ENCODE assay signal across 26 cellular contexts in the genomic region with DNA sequence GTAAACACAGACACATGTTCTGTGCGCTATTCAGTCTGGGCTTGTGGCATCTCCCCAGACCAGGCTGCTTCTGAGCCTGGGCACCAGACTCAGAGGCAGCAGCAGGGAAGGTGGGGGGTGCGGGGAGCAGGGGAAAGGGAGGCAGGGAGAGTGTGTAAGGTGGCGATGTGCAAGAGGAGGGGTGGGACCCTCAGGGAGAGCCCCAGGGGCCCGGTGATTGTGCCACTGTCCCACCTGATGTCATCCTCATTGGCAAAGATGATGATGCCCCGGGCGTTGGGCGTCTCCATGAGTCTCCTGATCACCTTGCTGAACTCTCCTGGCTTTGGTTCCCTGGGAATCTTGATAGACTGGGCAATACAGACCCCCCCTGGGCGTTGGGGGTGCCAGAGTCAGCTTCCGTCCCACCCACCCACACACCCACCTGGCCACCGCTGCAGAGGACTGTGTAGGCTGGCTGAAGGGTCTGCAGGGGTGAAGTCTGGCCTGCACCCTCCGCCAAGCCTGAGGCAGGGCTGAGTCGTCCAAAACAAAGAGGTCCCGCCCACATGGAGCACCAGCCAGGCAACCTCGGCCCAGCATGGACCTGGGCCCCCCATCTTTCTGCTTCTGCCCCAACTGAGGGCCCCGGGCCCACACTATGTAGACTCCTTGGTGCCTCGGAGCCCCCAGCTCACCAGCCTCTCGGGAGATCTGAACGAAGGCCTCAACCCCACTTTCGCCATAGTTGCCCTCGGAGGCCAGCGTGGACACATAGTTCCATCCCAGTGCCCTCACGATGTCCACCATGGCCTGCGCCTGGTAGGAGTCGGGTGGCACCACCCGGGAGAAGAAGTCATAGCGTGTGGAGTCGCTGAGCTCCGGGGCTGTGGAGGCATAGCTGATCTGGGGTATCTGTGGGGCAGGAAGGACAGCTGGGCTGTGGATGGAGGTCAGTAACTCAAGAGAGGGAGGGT. TPM values are rescaled to one million over a fixed set of nuclear protein-coding genes. Genes with fewer than 3 reads are reported as not detected.
"Had no signal": no experiment of that assay in that cellular context is flagged by ENCODE, and none has a peak within 500 bp of the region (broad histone marks: within the 10 kb centered on the region; RNA-seq: fewer than 3 reads in every experiment).

No MANE protein-coding gene starts in this region.

- FAIRE-seq: K562, RCC 7860 had no signal

- H3K4me3 Mint-ChIP-seq: activated CD8-positive, alpha-beta memory T cell treated with anti-CD3 and anti-CD28 coated beads, Interleukin-2, amount 10 ng/mL, durations not matched to agents 7 days and 5 days; activated naive CD4-positive, alpha-beta T cell treated with anti-CD3 and anti-CD28 coated beads, Interleukin-2, amount 10 ng/mL, durations not matched to agents 7 days and 5 days; activated naive CD8-positive, alpha-beta T cell treated with anti-CD3 and anti-CD28 coated beads for 36 hours; activated T-cell treated with anti-CD3 and anti-CD28 coated beads, Interleukin-2, amount 50 U/mL, for 24 hours; activated T-helper 1 cell treated with anti-CD3 and anti-CD28 coated beads, Interleukin-12 subunit alpha, Interleukin-12 subunit beta, Interleukin-2, Interleukin-4 antibody, amounts not matched to agents 30 ng/mL and 10 ng/mL and 1 ng/mL, durations not matched to agents 14 hours and 24 hours and 36 hours; T-helper 1 cell treated with Interleukin-12 subunit alpha and Interleukin-12 subunit beta and Interleukin-4 antibody, amounts not matched to agents 30 μg/mL and 1 μg/mL, for 36 hours; WTC11 had no signal

- H3K36me3 Mint-ChIP-seq: activated naive CD8-positive, alpha-beta T cell treated with anti-CD3 and anti-CD28 coated beads for 36 hours had no signal

- H3K27ac ChIP-seq: brain microvascular endothelial cell, cardiac muscle cell had no signal

- H3K4me1 Mint-ChIP-seq: activated naive CD4-positive, alpha-beta T cell treated with anti-CD3 and anti-CD28 coated beads, Interleukin-2, amount 10 ng/mL, durations not matched to agents 7 days and 5 days; activated naive CD8-positive, alpha-beta T cell treated with anti-CD3 and anti-CD28 coated beads for 36 hours had no signal

- H3K27ac Mint-ChIP-seq: activated CD8-positive, alpha-beta memory T cell treated with anti-CD3 and anti-CD28 coated beads, Interleukin-2, amount 10 ng/mL, durations not matched to agents 7 days and 5 days; activated naive CD4-positive, alpha-beta T cell treated with anti-CD3 and anti-CD28 coated beads, Interleukin-2, amount 10 ng/mL, durations not matched to agents 7 days and 5 days; activated naive CD8-positive, alpha-beta T cell treated with anti-CD3 and anti-CD28 coated beads for 36 hours; activated T-cell treated with anti-CD3 and anti-CD28 coated beads, Interleukin-2, amount 50 U/mL, for 24 hours; activated T-helper 1 cell treated with anti-CD3 and anti-CD28 coated beads, Interleukin-12 subunit alpha, Interleukin-12 subunit beta, Interleukin-2, Interleukin-4 antibody, amounts not matched to agents 30 ng/mL and 10 ng/mL and 1 ng/mL, durations not matched to agents 14 hours and 24 hours and 36 hours; T-helper 1 cell treated with Interleukin-12 subunit alpha and Interleukin-12 subunit beta and Interleukin-4 antibody, amounts not matched to agents 30 μg/mL and 1 μg/mL, for 36 hours; WTC11 had no signal

- H3K36me3 ChIP-seq: brain microvascular endothelial cell, cardiac muscle cell had no signal

- DNase-seq: activated CD4-positive, alpha-beta T cell treated with anti-CD3 and anti-CD28 coated beads for 48 hours; activated CD4-positive, alpha-beta T cell treated with anti-CD3 and anti-CD28 coated beads, Interleukin-2, amount 50 U/mL, for 48 hours; activated CD4-positive, CD25-positive, alpha-beta regulatory T cell treated with anti-CD3 and anti-CD28 coated beads, Interleukin-2, amount 50 U/mL, for 72 hours; activated CD8-positive, alpha-beta memory T cell treated with anti-CD3 and anti-CD28 coated beads, Interleukin-2, amount 10 ng/mL, durations not matched to agents 7 days and 5 days; activated gamma-delta T cell treated with Interleukin-2 at 50 U/mL for 16 hours; activated naive CD4-positive, alpha-beta T cell treated with anti-CD3 and anti-CD28 coated beads, Interleukin-2, amount 10 ng/mL, durations not matched to agents 7 days and 5 days; activated naive CD8-positive, alpha-beta T cell treated with anti-CD3 and anti-CD28 coated beads for 36 hours; activated T-cell treated with anti-CD3 and anti-CD28 coated beads, Interleukin-2, amount 50 U/mL, for 24 hours; brain microvascular endothelial cell; Karpas-422; MM.1S; NCI-H1105 treated with DMSO at 0.1 percent for 48 hours; NCI-H1436 treated with DMSO at 0.1 percent for 48 hours; NCI-H187; NCI-H2081; NCI-H510A treated with DMSO at 0.1 percent for 48 hours; PC-3; SHP77 treated with DMSO at 0.1 percent for 48 hours had no signal

- H3K4me3 ChIP-seq: cardiac muscle cell, K562 had no signal

- ATAC-seq: activated CD8-positive, alpha-beta memory T cell treated with anti-CD3 and anti-CD28 coated beads, Interleukin-2, amount 10 ng/mL, durations not matched to agents 7 days and 5 days; K562; PC-3; WTC11 had no signal

RNA-seq across cellular contexts. Expression of gene GRM6, which starts 3.7 kb away (rescaled TPM):
- total RNA-seq: activated CD8-positive, alpha-beta memory T cell treated with anti-CD3 and anti-CD28 coated beads, Interleukin-2, amount 10 ng/mL, durations not matched to agents 7 days and 5 days; activated naive CD8-positive, alpha-beta T cell treated with anti-CD3 and anti-CD28 coated beads for 36 hours; activated T-helper 1 cell treated with anti-CD3 and anti-CD28 coated beads, Interleukin-12 subunit alpha, Interleukin-12 subunit beta, Interleukin-2, Interleukin-4 antibody, amounts not matched to agents 30 ng/mL and 10 ng/mL and 1 ng/mL, durations not matched to agents 14 hours and 24 hours and 36 hours; cardiac muscle cell; K562; PC-3; SK-MEL-5 had no signal
- polyA plus RNA-seq: adipose tissue, cardiac muscle cell, K562 had no signal

RNA-seq across cellular contexts. Expression of gene ZNF879, which starts 32.1 kb away (rescaled TPM):
- total RNA-seq: PC-3 had no signal

RNA-seq across cellular contexts. Expression of gene ZNF454, which starts 50.5 kb away (rescaled TPM):
- total RNA-seq: activated CD8-positive, alpha-beta memory T cell treated with anti-CD3 and anti-CD28 coated beads, Interleukin-2, amount 10 ng/mL, durations not matched to agents 7 days and 5 days; activated naive CD8-positive, alpha-beta T cell treated with anti-CD3 and anti-CD28 coated beads for 36 hours; activated T-helper 1 cell treated with anti-CD3 and anti-CD28 coated beads, Interleukin-12 subunit alpha, Interleukin-12 subunit beta, Interleukin-2, Interleukin-4 antibody, amounts not matched to agents 30 ng/mL and 10 ng/mL and 1 ng/mL, durations not matched to agents 14 hours and 24 hours and 36 hours; K562; PC-3; SK-MEL-5 had no signal
- polyA plus RNA-seq: K562 had no signal
